Comparison of ENCODE assay signal across 1 cellular context in the genomic region with DNA sequence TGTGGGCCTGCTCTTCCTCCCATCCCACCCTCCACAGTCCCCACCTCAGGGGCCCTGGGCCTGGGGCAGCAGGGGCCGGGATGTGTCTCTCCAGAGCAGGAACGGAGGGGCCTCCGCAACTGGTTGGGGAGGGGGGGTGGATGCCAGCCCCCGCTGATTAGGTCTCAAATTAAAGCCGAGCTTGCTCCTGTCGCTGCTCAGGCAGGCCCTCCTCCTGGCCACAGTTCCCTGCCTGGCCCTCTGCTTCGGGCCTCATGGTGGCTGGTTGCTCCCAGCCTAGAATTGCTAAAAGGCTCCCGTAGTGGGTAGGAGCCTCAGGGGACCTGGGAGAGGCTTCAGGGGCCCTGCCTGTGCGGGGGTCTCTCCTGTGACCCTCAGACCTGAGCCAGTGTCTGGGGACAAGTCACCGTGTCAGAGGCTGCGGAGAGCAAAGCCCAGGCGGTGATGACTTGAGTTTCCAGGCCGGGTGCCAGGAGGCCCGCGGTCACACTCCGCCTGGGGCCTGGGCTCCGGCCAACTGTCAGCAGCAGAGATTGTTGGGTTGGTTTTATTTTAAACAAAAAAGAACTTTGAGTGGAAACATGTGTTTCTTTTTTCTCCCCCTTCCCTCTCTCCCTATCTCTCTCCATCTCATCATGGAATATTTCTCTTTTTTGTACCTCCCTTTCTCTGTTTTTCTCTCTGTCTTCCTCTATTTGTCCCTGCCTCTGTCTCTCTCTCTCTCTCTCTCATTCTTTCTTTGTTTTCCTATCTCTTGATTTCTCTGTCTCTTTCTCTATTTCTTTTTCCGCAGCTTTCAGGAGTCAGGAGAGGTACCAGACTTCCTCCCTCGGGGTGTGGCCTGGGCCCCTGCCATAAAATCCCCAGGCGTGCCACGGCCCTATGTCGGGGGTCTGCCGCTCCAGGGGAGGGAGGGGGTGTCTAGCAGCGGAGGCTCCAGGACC.
TF ChIP-seq lines count a peak whose summit lies in the region.

No MANE protein-coding gene starts in this region.

TF ChIP-seq in H1, 55 proteins besides CTCF, POLR2A, EP300 and RAD21 (continued from another document):
- no peak for TF ChIP-seq POU5F1 (IDR thresholded peaks at IDR 0.05; ENCODE audit: low read depth, low read length)
- TF ChIP-seq SIRT6 (IDR thresholded peaks at IDR 0.05; ENCODE audit: low read length): no peak
- TF ChIP-seq MAX (IDR thresholded peaks at IDR 0.05): no peak
- TF ChIP-seq SAP30 (IDR thresholded peaks at IDR 0.05; ENCODE audit: insufficient read depth, insufficient replicate concordance, low read length): no peak
- TF ChIP-seq FOSL1 (IDR thresholded peaks at IDR 0.05; ENCODE audit: insufficient read depth, low read depth, low read length): no peak
- TF ChIP-seq CREB1 (IDR thresholded peaks at IDR 0.05): no peak
- no peak for TF ChIP-seq CHD2 (IDR thresholded peaks at IDR 0.05; ENCODE audit: low read length)
- no peak for TF ChIP-seq TBP (IDR thresholded peaks at IDR 0.05; ENCODE audit: low read depth, low read length)
